18 cellular contexts compared by ENCODE assay signal in genomic region chr9:87063246-87063645, GRCh38.
A peak's percentile ranks its signal among the peaks of the same experiment; 100 is the strongest.
DNase-seq lines count a peak whose midpoint lies in the region; ATAC-seq and TF ChIP-seq lines count a peak whose summit lies in the region.
"Had no signal": no experiment of that assay in that cellular context is flagged by ENCODE, and none has a peak within 500 bp of the region (broad histone marks: within the 10 kb centered on the region; RNA-seq: fewer than 3 reads in every experiment).

No MANE protein-coding gene starts in this region.

- intact Hi-C loops in psoas muscle (cut with DNase I), result no loop called here

- ATAC-seq in psoas muscle (peak; percentile 64 to 83 (median 76)), GM21619 (IDR thresholded peaks at IDR 0.05; ENCODE audit: unreplicated experiment) (no peak)
- ATAC-seq: stimulated activated effector memory CD8-positive, alpha-beta T cell treated with anti-CD3 and anti-CD28 coated beads, Interleukin-12 subunit alpha, Interleukin-12 subunit beta, amount 100 ng/mL, for 72 hours had no signal

- TF ChIP-seq CTCF in psoas muscle (IDR thresholded peaks at IDR 0.05), result no peak

- H3K36me3 ChIP-seq in ACC112 (ENCODE audit: insufficient read depth, low read length) (no peaks in the 10 kb centered on the region), psoas muscle (ENCODE audit: insufficient read depth in 1 of 2, low read depth in 1 of 2) (no peaks in the 10 kb centered on the region)
- H3K36me3 ChIP-seq: tibial nerve had no signal

- peak overlapping the region; percentile 59 for H2AFZ ChIP-seq in ACC112 (ENCODE audit: low read length, unreplicated experiment)

- H3K27ac ChIP-seq in ACC112 (ENCODE audit: low read depth, low read length), result peak overlapping the region; percentile 85
- H3K27ac ChIP-seq in psoas muscle, result no peak overlapping the region
- H3K27ac ChIP-seq: tibial nerve had no signal

- H3K9me3 ChIP-seq in psoas muscle, result no peaks in the 10 kb centered on the region
- H3K9me3 ChIP-seq: tibial nerve had no signal

- DNase-seq in HCEC 1CT (peak; percentile 78), fibroblast of gingiva (ENCODE audit: low read depth) (peak; percentile 85), psoas muscle (no peak), D341Med (ENCODE audit: low spot score) (no peak), DMS79 treated with DMSO at 0.1 percent for 48 hours (lab: John Stamatoyannopoulos, UW) (no peak)
- DNase-seq in stimulated activated naive CD4-positive, alpha-beta T cell treated with Interleukin-2 at 50 U/mL for 16 hours (lab: John Stamatoyannopoulos, UW), result no peak
- DNase-seq: ACHN; activated CD4-positive, alpha-beta T cell treated with anti-CD3 and anti-CD28 coated beads, Interleukin-2, amount 10 ng/mL, durations not matched to agents 7 days and 5 days; activated naive CD4-positive, alpha-beta T cell; NCI-H1048; NCI-H2029 treated with DMSO at 0.1 percent for 48 hours; NCI-H524 treated with DMSO at 0.1 percent for 48 hours; nephron progenitor cell; stimulated activated CD4-positive, alpha-beta T cell treated with anti-CD3 and anti-CD28 coated beads, Interleukin-15, amount 100 ng/mL, for 24 hours had no signal

- H3K79me2 ChIP-seq in ACC112 (ENCODE audit: control insufficient read depth, insufficient read depth, low read length, unreplicated experiment), result no peaks in the 10 kb centered on the region

- H3K4me1 ChIP-seq in ACC112 (ENCODE audit: control insufficient read depth, insufficient read depth, low read length, unreplicated experiment), result peaks cover 24% of the 10 kb centered on the region
- peaks cover 3% of the 10 kb centered on the region for H3K4me1 ChIP-seq in psoas muscle

- H3K4me3 ChIP-seq in ACC112 (ENCODE audit: low read depth, low read length), result peak overlapping the region; percentile 63
- H3K4me3 ChIP-seq in psoas muscle, result no peak overlapping the region
- H3K4me3 ChIP-seq: tibial nerve had no signal

- H3K27me3 ChIP-seq in ACC112 (ENCODE audit: insufficient read depth, low read length) (no peaks in the 10 kb centered on the region), psoas muscle (ENCODE audit: insufficient read depth in 3 of 3, low read length in 2 of 3) (no peaks in the 10 kb centered on the region)
- H3K27me3 ChIP-seq: tibial nerve had no signal

- WGBS in psoas muscle, 3 donors, result 41 to 60% (median 45%) methylated on average over 3 of the region's 3 CpGs

Comparison
In these comparisons a context has a peak if more than half of its experiments do, and no peak if none do; other contexts are left out.
1. DNase-seq: peak in HCEC 1CT (single experiment) and fibroblast of gingiva (single experiment); none in psoas muscle (0 of 2), stimulated activated naive CD4-positive, alpha-beta T cell treated with Interleukin-2 at 50 U/mL for 16 hours (single experiment), D341Med (single experiment) and DMS79 treated with DMSO at 0.1 percent for 48 hours (single experiment).